Comparison of ENCODE assay signal across 1 cellular context in the genomic region with DNA sequence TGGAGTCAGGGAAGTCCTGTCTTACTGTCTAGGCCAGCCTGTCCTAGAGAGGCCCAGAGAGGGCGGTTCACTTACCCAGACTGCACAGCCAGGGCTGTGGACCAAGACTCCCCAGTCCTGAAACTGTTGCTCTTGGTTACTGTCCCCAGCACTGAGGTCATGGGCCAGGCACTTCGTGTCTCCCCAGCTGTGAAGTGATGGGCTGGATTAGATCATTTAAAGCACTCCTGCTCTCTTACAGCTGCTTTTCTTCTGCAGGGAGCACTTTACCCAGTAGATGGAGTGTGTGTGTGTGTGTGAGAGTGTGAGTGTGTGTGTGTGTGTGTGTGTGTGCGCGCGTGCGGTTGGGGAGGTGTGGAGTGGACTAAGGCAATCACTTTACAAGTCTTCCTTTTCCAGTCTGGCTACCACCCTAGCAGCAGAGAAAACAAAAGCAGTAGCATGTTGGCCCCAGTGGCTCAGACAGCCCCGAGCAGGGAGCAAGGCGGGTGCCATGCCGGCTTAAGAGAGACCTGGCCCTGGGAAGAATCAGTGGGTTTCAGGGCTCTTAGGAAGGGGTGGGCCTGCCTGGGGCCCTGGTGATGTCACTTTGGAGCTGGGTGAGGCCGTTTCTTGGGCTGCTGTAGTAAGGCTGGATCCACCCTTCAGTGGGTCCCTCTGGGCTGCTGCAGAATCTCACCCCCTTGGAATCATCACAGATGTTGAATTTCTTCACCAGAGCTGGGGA.
TF ChIP-seq lines count a peak whose summit lies in the region.

No MANE protein-coding gene starts in this region.

TF ChIP-seq in HepG2, 621 proteins besides CTCF, POLR2A, EP300 and RAD21 (continued from another document):
- TF ChIP-seq, protein P1, sequence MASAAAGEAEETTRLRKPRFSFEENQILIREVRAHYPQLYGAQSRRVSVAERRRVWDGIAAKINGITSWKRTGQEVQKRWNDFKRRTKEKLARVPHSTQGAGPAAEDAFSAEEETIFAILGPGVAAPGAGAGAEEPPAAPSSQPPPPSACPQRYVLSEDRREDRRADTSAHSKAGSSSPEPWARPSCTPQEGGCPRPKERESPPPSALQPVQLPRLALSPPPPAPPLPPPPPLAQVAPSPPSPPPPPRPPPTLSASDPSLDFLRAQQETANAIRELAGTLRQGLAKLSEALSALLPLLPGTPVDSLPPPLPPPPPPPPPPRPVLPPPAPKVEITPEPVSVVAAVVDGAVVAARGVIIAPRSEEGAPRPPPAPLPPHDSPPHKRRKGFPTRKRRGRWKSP (CRISPR knock-in tag; IDR thresholded peaks at IDR 0.05), result no peak
- no peak for TF ChIP-seq PCBP1 (IDR thresholded peaks at IDR 0.05; ENCODE audit: borderline replicate concordance, low read depth, low read length)
